ENCODE assay signal across 8 cellular contexts in the genomic region with DNA sequence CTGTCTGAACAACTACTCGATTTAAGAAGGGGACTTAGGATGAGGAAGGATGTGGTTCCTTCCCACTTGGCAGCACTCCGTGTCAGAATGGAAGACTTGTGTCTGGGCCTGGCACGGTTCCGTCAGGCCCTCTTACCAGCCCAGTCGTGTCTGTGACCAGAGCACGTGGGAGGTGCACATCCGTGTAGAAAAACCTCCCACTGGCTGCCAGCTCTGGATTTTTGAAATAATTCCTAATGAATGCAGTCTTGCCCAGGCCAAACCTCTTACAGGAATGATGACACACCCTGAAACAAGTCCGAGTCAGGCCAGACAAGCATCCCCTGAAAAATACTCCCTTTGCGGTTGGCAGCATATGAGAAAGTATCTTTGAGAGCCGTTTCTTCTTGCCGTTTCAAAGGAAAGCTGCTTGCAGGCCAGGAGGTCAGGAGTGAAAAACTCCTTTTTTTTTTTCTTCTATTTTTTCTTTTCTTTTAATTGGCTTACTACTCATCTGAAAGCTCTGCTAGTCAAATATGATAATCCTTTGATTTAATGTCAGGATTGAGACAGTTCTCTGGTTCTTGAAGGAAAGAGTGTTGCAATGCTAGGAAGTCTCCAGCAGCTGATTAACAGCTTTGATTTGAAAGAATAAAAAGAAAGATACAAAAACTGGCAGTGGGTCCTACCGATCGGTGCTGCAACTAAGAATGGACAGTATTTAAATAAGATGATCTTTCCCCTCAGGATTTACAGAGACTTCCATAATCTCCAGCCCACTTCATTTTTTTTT. TPM values are rescaled to one million over a fixed set of nuclear protein-coding genes. Genes with fewer than 3 reads are reported as not detected.
DNase-seq lines count a peak whose midpoint lies in the region; ATAC-seq and TF ChIP-seq lines count a peak whose summit lies in the region.

No MANE protein-coding gene starts in this region.

- H3K4me1 Mint-ChIP-seq in T-helper 2 cell treated with Interferon-gamma antibody and Interleukin-4, amounts not matched to agents 5 μg/mL and 100 μg/mL, for 36 hours (ENCODE audit: low read depth): peaks cover 58% of the 10 kb centered on the region

- H3K4me3 Mint-ChIP-seq in T-helper 2 cell treated with Interferon-gamma antibody and Interleukin-4, amounts not matched to agents 5 μg/mL and 100 μg/mL, for 36 hours: no peak overlapping the region

- TF ChIP-seq CTCF in omental fat pad (IDR thresholded peaks at IDR 0.05): no peak

- DNase-seq in AG20443 (ENCODE audit: low spot score): peak; percentile 96
- peak; percentile 98 for DNase-seq in RPMI7951 (ENCODE audit: low read depth)
- peak; percentile 80 for DNase-seq in fibroblast of peridontal ligament (ENCODE audit: extremely low read depth)
- DNase-seq in omental fat pad (ENCODE audit: low spot score): peak; percentile 30
- no peak for DNase-seq in NCI-H1436 treated with DMSO at 0.1 percent for 48 hours (lab: John Stamatoyannopoulos, UW)
- no peak for DNase-seq in SKM-1 (lab: John Stamatoyannopoulos, UW; ENCODE audit: unreplicated experiment)
- no peak for DNase-seq in T-helper 2 cell treated with Interferon-gamma antibody and Interleukin-4, amounts not matched to agents 5 μg/mL and 100 μg/mL, for 36 hours (ENCODE audit: low spot score)

- H3K27ac Mint-ChIP-seq in T-helper 2 cell treated with Interferon-gamma antibody and Interleukin-4, amounts not matched to agents 5 μg/mL and 100 μg/mL, for 36 hours: no peak overlapping the region

- peak; percentile 91 for ATAC-seq in omental fat pad (ENCODE audit: low FRiP score)
- no peak for ATAC-seq in HG03097 (IDR thresholded peaks at IDR 0.05; ENCODE audit: low FRiP score, unreplicated experiment)

- no peaks in the 10 kb centered on the region for H3K27me3 Mint-ChIP-seq in T-helper 2 cell treated with Interferon-gamma antibody and Interleukin-4, amounts not matched to agents 5 μg/mL and 100 μg/mL, for 36 hours (ENCODE audit: low read depth)

- peaks cover 31% of the 10 kb centered on the region for H3K36me3 Mint-ChIP-seq in T-helper 2 cell treated with Interferon-gamma antibody and Interleukin-4, amounts not matched to agents 5 μg/mL and 100 μg/mL, for 36 hours (ENCODE audit: low read depth)

- no peaks in the 10 kb centered on the region for H3K9me3 Mint-ChIP-seq in T-helper 2 cell treated with Interferon-gamma antibody and Interleukin-4, amounts not matched to agents 5 μg/mL and 100 μg/mL, for 36 hours

RNA-seq across cellular contexts. Expression of a gene that starts 19.8 kb away (rescaled TPM):
- 17.4 and 22.5 TPM in 2 replicates for total RNA-seq in RPMI7951 (2014; rRNA removed; shearing (Covaris generic))
- total RNA-seq in omental fat pad: 10 to 100 TPM; 10.5 to 75.3 (median 23.4) TPM

Comparison
In these comparisons a context has a peak if more than half of its experiments do, and no peak if none do; other contexts are left out.
1. DNase-seq: peak in AG20443 (single experiment), RPMI7951 (single experiment), fibroblast of peridontal ligament (single experiment) and omental fat pad (single experiment); none in NCI-H1436 treated with DMSO at 0.1 percent for 48 hours (single experiment), SKM-1 (single experiment) and T-helper 2 cell treated with Interferon-gamma antibody and Interleukin-4, amounts not matched to agents 5 μg/mL and 100 μg/mL, for 36 hours (single experiment).